ENCODE assay signal across 31 cellular contexts in the genomic region with DNA sequence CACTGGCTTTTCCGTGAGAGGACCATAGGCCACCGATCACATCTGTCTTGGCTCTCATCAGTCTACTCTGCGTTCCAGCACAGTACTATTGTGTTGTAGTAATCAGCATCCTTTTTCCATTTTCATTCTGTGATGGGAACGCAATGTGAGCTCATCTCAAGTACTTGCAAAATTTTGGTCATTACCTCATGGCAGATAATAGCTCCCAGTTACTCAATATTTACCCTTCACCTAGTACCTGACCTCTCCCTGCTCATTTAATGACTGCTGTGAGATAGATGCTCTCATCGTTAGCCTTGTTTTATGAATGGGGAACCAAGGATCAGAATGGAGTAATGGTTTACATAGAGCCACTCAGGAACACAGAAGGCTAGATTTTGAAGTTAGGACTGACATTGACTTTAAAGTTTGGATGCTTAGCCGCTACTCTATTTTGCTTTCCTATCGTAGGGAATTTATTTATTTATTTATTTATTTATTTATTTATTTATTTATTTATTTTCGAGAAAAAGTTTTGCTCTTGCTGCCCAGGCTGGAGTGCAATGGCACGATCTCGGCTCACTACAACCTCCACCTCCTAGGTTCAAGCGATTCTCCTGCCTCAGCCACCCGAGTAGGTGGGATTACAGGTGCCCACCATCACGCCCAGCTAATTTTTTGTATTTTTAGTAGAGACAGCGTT. TPM values are rescaled to one million over a fixed set of nuclear protein-coding genes. Genes with fewer than 3 reads are reported as not detected.
"Had no signal": no experiment of that assay in that cellular context is flagged by ENCODE, and none has a peak within 500 bp of the region (broad histone marks: within the 10 kb centered on the region; RNA-seq: fewer than 3 reads in every experiment).

No MANE protein-coding gene starts in this region.

- ATAC-seq: activated CD4-positive, alpha-beta T cell treated with anti-CD3 and anti-CD28 coated beads for 36 hours; activated naive CD4-positive, alpha-beta T cell treated with anti-CD3 and anti-CD28 coated beads, Interleukin-2, amount 50 U/mL, for 72 hours; activated T-cell treated with anti-CD3 and anti-CD28 coated beads, Interleukin-2, amount 50 U/mL, for 72 hours; body of pancreas; effector memory CD8-positive, alpha-beta T cell; gastrocnemius medialis; heart left ventricle; T-helper 17 cell had no signal

- H3K4me1 ChIP-seq: body of pancreas, esophagus muscularis mucosa, foreskin keratinocyte, gastrocnemius medialis, heart left ventricle had no signal

- H3K9me3 ChIP-seq: body of pancreas, esophagus muscularis mucosa, gastrocnemius medialis, heart left ventricle had no signal

- DNase-seq: activated CD4-positive, alpha-beta memory T cell treated with anti-CD3 and anti-CD28 coated beads, Interleukin-2, amount 10 ng/mL, durations not matched to agents 7 days and 5 days; activated CD4-positive, alpha-beta T cell treated with anti-CD3 and anti-CD28 coated beads for 36 hours; activated CD4-positive, alpha-beta T cell treated with anti-CD3 and anti-CD28 coated beads, Interleukin-2, amount 10 ng/mL, durations not matched to agents 7 days and 5 days; activated CD4-positive, alpha-beta T cell treated with anti-CD3 and anti-CD28 coated beads, Interleukin-2, amount 50 U/mL, for 4 hours; activated CD4-positive, CD25-positive, alpha-beta regulatory T cell; activated CD4-positive, CD25-positive, alpha-beta regulatory T cell treated with anti-CD3 and anti-CD28 coated beads, Interleukin-2, amount 50 U/mL, for 72 hours; activated CD8-positive, alpha-beta memory T cell treated with anti-CD3 and anti-CD28 coated beads, Interleukin-2, amount 50 U/mL, for 48 hours; activated gamma-delta T cell; activated naive CD4-positive, alpha-beta T cell; activated naive CD4-positive, alpha-beta T cell treated with anti-CD3 and anti-CD28 coated beads, Interleukin-2, amount 10 ng/mL, durations not matched to agents 7 days and 5 days; activated naive CD8-positive, alpha-beta T cell treated with anti-CD3 and anti-CD28 coated beads, Interleukin-2, amount 10 ng/mL, durations not matched to agents 7 days and 5 days; activated T-cell treated with anti-CD3 and anti-CD28 coated beads for 4 hours; activated T-cell treated with anti-CD3 and anti-CD28 coated beads, Interleukin-2, amount 50 U/mL, for 24 hours; activated T-cell treated with anti-CD3 and anti-CD28 coated beads, Interleukin-2, amount 50 U/mL, for 72 hours; anterior cingulate cortex; body of pancreas; caudate nucleus; cortex of kidney; dermis blood vessel endothelial cell; effector CD4-positive, alpha-beta T cell; effector memory CD8-positive, alpha-beta T cell; erythroblast; foreskin keratinocyte; gastrocnemius medialis; glutamatergic neuron; heart left ventricle; T-helper 17 cell; T1000 had no signal

- H3K27ac ChIP-seq: body of pancreas, esophagus muscularis mucosa, foreskin keratinocyte, gastrocnemius medialis, heart left ventricle had no signal

- H3K4me3 ChIP-seq: body of pancreas, esophagus muscularis mucosa, gastrocnemius medialis, heart left ventricle had no signal

RNA-seq across cellular contexts. Expression of gene GPR101, which starts 6.5 kb away (rescaled TPM):
- total RNA-seq: activated CD4-positive, alpha-beta memory T cell treated with anti-CD3 and anti-CD28 coated beads, Interleukin-2, amount 10 ng/mL, durations not matched to agents 7 days and 5 days; activated CD4-positive, alpha-beta T cell treated with anti-CD3 and anti-CD28 coated beads for 36 hours; activated CD4-positive, alpha-beta T cell treated with anti-CD3 and anti-CD28 coated beads, Interleukin-2, amount 10 ng/mL, durations not matched to agents 7 days and 5 days; activated naive CD8-positive, alpha-beta T cell treated with anti-CD3 and anti-CD28 coated beads, Interleukin-2, amount 10 ng/mL, durations not matched to agents 7 days and 5 days; body of pancreas; chondrocyte; dermis blood vessel endothelial cell; esophagus muscularis mucosa; foreskin keratinocyte; gastrocnemius medialis; heart left ventricle had no signal
- polyA plus RNA-seq: foreskin keratinocyte, heart left ventricle had no signal
